In genomic region chr20:53599378-53599777, GRCh38 we compare ENCODE assay signal across 14 cellular contexts. TPM values are rescaled to one million over a fixed set of nuclear protein-coding genes. Genes with fewer than 3 reads are reported as not detected.
A peak's percentile ranks its signal among the peaks of the same experiment; 100 is the strongest.
DNase-seq lines count a peak whose midpoint lies in the region; ATAC-seq and TF ChIP-seq lines count a peak whose summit lies in the region.
"Had no signal": no experiment of that assay in that cellular context is flagged by ENCODE, and none has a peak within 500 bp of the region (broad histone marks: within the 10 kb centered on the region; RNA-seq: fewer than 3 reads in every experiment).

No MANE protein-coding gene starts in this region.

- POLR2A ChIA-PET in activated CD4-positive, alpha-beta T cell treated with anti-CD3 and anti-CD28 coated beads for 36 hours (lab: Charles Lee), result no interaction called here

- H3K18ac ChIP-seq in trophoblast cell (ENCODE audit: low read length), result peak overlapping the region; percentile 25

- H3K9me2 ChIP-seq in OCI-LY1 (ENCODE audit: low read depth, low read length), result no peaks in the 10 kb centered on the region

- no peaks in the 10 kb centered on the region for H3K27me3 ChIP-seq in OCI-LY1 (ENCODE audit: insufficient read depth, low read length)
- no peaks in the 10 kb centered on the region for H3K27me3 ChIP-seq in colonic mucosa
- H3K27me3 ChIP-seq in trophoblast cell (ENCODE audit: insufficient read depth, low read length), result no peaks in the 10 kb centered on the region

- H2AK5ac ChIP-seq in trophoblast cell (ENCODE audit: low read length), result peak overlapping the region; percentile 33

- H4K8ac ChIP-seq in trophoblast cell (ENCODE audit: low read depth, low read length), result no peak overlapping the region

- H4K20me1 ChIP-seq in OCI-LY1 (ENCODE audit: insufficient read depth, low read length), result no peaks in the 10 kb centered on the region

- H3K36me3 Mint-ChIP-seq in activated CD4-positive, alpha-beta T cell treated with anti-CD3 and anti-CD28 coated beads for 36 hours (ENCODE audit: low read depth), result no peaks in the 10 kb centered on the region

- TF ChIP-seq CTCF in OCI-LY1 (IDR thresholded peaks at IDR 0.05; ENCODE audit: low read length) (no peak), colonic mucosa (IDR thresholded peaks at IDR 0.05) (no peak)

- peak overlapping the region; percentile 2 for H4K91ac ChIP-seq in trophoblast cell (ENCODE audit: low read depth, low read length)

- peak overlapping the region; percentile 34 for H3K14ac ChIP-seq in trophoblast cell (ENCODE audit: low read length)

- peaks cover 7% of the 10 kb centered on the region for H3K79me1 ChIP-seq in trophoblast cell (ENCODE audit: low read length)

- H3K4me1 ChIP-seq in OCI-LY1 (ENCODE audit: insufficient read depth, low read length, severe bottlenecking), result peaks cover 57% of the 10 kb centered on the region
- H3K4me1 ChIP-seq in colonic mucosa, result no peaks in the 10 kb centered on the region
- peaks cover 9 to 13% of the 10 kb centered on the region in 2 experiments for H3K4me1 ChIP-seq in trophoblast cell (ENCODE audit: control insufficient read depth in 1 of 2, insufficient read depth in 2 of 2, low read length in 2 of 2)

- WGBS in trophoblast cell (ENCODE audit: extremely low coverage, insufficient coverage, insufficient read length), result no CpG with 5 or more reads among the region's 4 CpGs

- H3K9ac ChIP-seq in OCI-LY1 (ENCODE audit: low read length) (no peak overlapping the region), colonic mucosa (ENCODE audit: low read depth in 2 of 2, low read length in 2 of 2) (no peak overlapping the region), trophoblast cell (ENCODE audit: low read length) (no peak overlapping the region)

- H2BK5ac ChIP-seq in trophoblast cell (ENCODE audit: low read depth, low read length, poor library complexity), result no peak overlapping the region

- H3K27me3 Mint-ChIP-seq in activated CD4-positive, alpha-beta T cell treated with anti-CD3 and anti-CD28 coated beads for 36 hours, result no peaks in the 10 kb centered on the region

- H3K27ac ChIP-seq in OCI-LY1 (ENCODE audit: low read depth, low read length, poor library complexity, severe bottlenecking), result peak overlapping the region; percentile 78
- no peak overlapping the region for H3K27ac ChIP-seq in colonic mucosa
- H3K27ac ChIP-seq in trophoblast cell (ENCODE audit: low read depth, low read length), result no peak overlapping the region

- H3F3A ChIP-seq in OCI-LY1 (ENCODE audit: insufficient read depth, low read length), result peaks cover 3% of the 10 kb centered on the region; the same call in 1 of the 2 replicates

- no peak overlapping the region for H3K4me3 ChIP-seq in OCI-LY1 (ENCODE audit: low read depth, low read length, poor library complexity, severe bottlenecking)
- H3K4me3 ChIP-seq in colonic mucosa, result no peak overlapping the region
- H3K4me3 ChIP-seq in trophoblast cell (ENCODE audit: low read depth, low read length), result no peak overlapping the region
- H3K4me3 ChIP-seq: GM12878 had no signal

- H3K9me3 ChIP-seq in OCI-LY1 (ENCODE audit: low read length) (no peaks in the 10 kb centered on the region), colonic mucosa (no peaks in the 10 kb centered on the region), trophoblast cell (ENCODE audit: insufficient read depth, low read depth, low read length) (no peaks in the 10 kb centered on the region)

- H3K36me3 ChIP-seq in OCI-LY1 (ENCODE audit: insufficient read depth, low read length), result no peaks in the 10 kb centered on the region
- no peaks in the 10 kb centered on the region for H3K36me3 ChIP-seq in colonic mucosa
- no peaks in the 10 kb centered on the region for H3K36me3 ChIP-seq in trophoblast cell (ENCODE audit: control insufficient read depth in 1 of 2, insufficient read depth in 2 of 2, low read length in 2 of 2)

- peaks cover 46% of the 10 kb centered on the region for H3K4me1 Mint-ChIP-seq in activated CD4-positive, alpha-beta T cell treated with anti-CD3 and anti-CD28 coated beads for 36 hours

- no peak overlapping the region for H3K23ac ChIP-seq in trophoblast cell (ENCODE audit: low read length)

- ATAC-seq in activated CD4-positive, alpha-beta T cell treated with anti-CD3 and anti-CD28 coated beads for 36 hours, result no peak
- ATAC-seq in esophagus mucosa, result no peak
- ATAC-seq: HCT116 had no signal

- H3K79me2 ChIP-seq in OCI-LY1 (ENCODE audit: insufficient read depth, low read length) (peaks cover 18% of the 10 kb centered on the region), trophoblast cell (ENCODE audit: control insufficient read depth, insufficient read depth, low read length, poor library complexity) (no peaks in the 10 kb centered on the region)

- H3K4me2 ChIP-seq in OCI-LY1 (ENCODE audit: low read length) (no peak overlapping the region), trophoblast cell (ENCODE audit: low read length) (no peak overlapping the region)

- intact Hi-C loops in activated CD4-positive, alpha-beta T cell treated with anti-CD3 and anti-CD28 coated beads for 36 hours (cut with DNase I, micrococcal nuclease), result loop anchor here in 1 of 2 experiments (5.0 kb wide), 1 partner anchor 108 kb away; no protein-coding TSS in a partner anchor
- intact Hi-C loops in colonic mucosa (cut with DNase I), result loop anchor here (10.0 kb wide), 1 partner anchor 45 kb away; no protein-coding TSS in a partner anchor

- DNase-seq in activated CD4-positive, alpha-beta T cell treated with anti-CD3 and anti-CD28 coated beads for 36 hours, result peak; percentile 3
- DNase-seq in activated CD4-positive, alpha-beta T cell treated with anti-CD3 and anti-CD28 coated beads for 48 hours, result no peak
- DNase-seq in colonic mucosa (peak; percentile 18), trophoblast cell (no peak), LoVo (ENCODE audit: low spot score) (no peak), 8988T (no peak)
- DNase-seq: DMS53, foreskin melanocyte, NCI-H1436 treated with DMSO at 0.1 percent for 48 hours, NCI-H748 treated with DMSO at 0.1 percent for 48 hours had no signal

- H3K4ac ChIP-seq in trophoblast cell (ENCODE audit: low read depth, low read length), result no peak overlapping the region

- peak overlapping the region; percentile 29 for H2BK12ac ChIP-seq in trophoblast cell (ENCODE audit: low read length)

- no peaks in the 10 kb centered on the region for H3K9me3 Mint-ChIP-seq in activated CD4-positive, alpha-beta T cell treated with anti-CD3 and anti-CD28 coated beads for 36 hours (ENCODE audit: low read depth)

- CTCF ChIA-PET in activated CD4-positive, alpha-beta T cell treated with anti-CD3 and anti-CD28 coated beads for 36 hours (lab: Charles Lee), result interaction anchor here (1.7 kb wide), 1 partner anchor 11 kb away, joined by 11 read pairs; no protein-coding TSS in a partner anchor

- no peak overlapping the region for H4K12ac ChIP-seq in trophoblast cell (ENCODE audit: low read depth, low read length)

- no peak overlapping the region for H3K4me3 Mint-ChIP-seq in activated CD4-positive, alpha-beta T cell treated with anti-CD3 and anti-CD28 coated beads for 36 hours

- H2BK120ac ChIP-seq in trophoblast cell (ENCODE audit: insufficient read depth, low read length, poor library complexity), result no peak overlapping the region

- H3K27ac Mint-ChIP-seq in activated CD4-positive, alpha-beta T cell treated with anti-CD3 and anti-CD28 coated beads for 36 hours, result peak overlapping the region; percentile 47

- H2AFZ ChIP-seq in OCI-LY1 (ENCODE audit: low read length) (no peak overlapping the region), trophoblast cell (ENCODE audit: insufficient read depth, low read length, poor library complexity) (no peak overlapping the region)

RNA-seq across cellular contexts. Expression of gene ZNF217, which starts 5.7 kb away (rescaled TPM):
- 10 to 100 TPM; 41.5 to 45.6 TPM for total RNA-seq in activated CD4-positive, alpha-beta T cell treated with anti-CD3 and anti-CD28 coated beads for 36 hours
- total RNA-seq in colonic mucosa (10 to 100 TPM; 45.7 to 73.0 TPM), esophagus mucosa (30.4 TPM)
- 45.3 and 46.1 TPM in 2 replicates for polyA plus RNA-seq in trophoblast cell (2013)

Comparison
In these comparisons a context has a peak if more than half of its experiments do, and no peak if none do; other contexts are left out.
1. DNase-seq: peak in activated CD4-positive, alpha-beta T cell treated with anti-CD3 and anti-CD28 coated beads for 36 hours (single experiment) and colonic mucosa (single experiment); none in activated CD4-positive, alpha-beta T cell treated with anti-CD3 and anti-CD28 coated beads for 48 hours (single experiment), trophoblast cell (0 of 2), LoVo (single experiment) and 8988T (single experiment).